8 cellular contexts compared by ENCODE assay signal in genomic region chr11:69048056-69048717, GRCh38. TPM values are rescaled to one million over a fixed set of nuclear protein-coding genes. Genes with fewer than 3 reads are reported as not detected.
DNase-seq lines count a peak whose midpoint lies in the region; ATAC-seq and TF ChIP-seq lines count a peak whose summit lies in the region.

No MANE protein-coding gene starts in this region.

- peaks cover 7% of the 10 kb centered on the region; the same call in 1 of the 2 replicates for H3F3A ChIP-seq in PC-9 (ENCODE audit: insufficient read depth, low read depth)

- H3K9me3 ChIP-seq in PC-9 (ENCODE audit: insufficient read depth, low read depth) (no peaks in the 10 kb centered on the region), endocrine pancreas (ENCODE audit: control insufficient read depth, low read length) (no peaks in the 10 kb centered on the region), parathyroid adenoma (ENCODE audit: control insufficient read depth, low read length) (no peaks in the 10 kb centered on the region)

- H3K4me2 ChIP-seq in PC-9 (peak overlapping the region; percentile 91), parathyroid adenoma (ENCODE audit: low read length) (peak overlapping the region; percentile 38)

- POLR2A ChIA-PET in PC-9 (lab: Charles Lee; ENCODE audit: unreplicated experiment) = interaction anchor here (0.5 to 0.7 kb wide), 12 partner anchors 17 to 1513 kb away, joined by 3 to 40 read pairs (median 4); no protein-coding TSS in a partner anchor

- no TSS peak for BruUV-seq in PC-9 (replicated peaks; lab: Mats Ljungman, UMichigan)

- no peaks in the 10 kb centered on the region for H3K9me2 ChIP-seq in PC-9 (ENCODE audit: insufficient read depth)

- ATAC-seq in HG02840 (IDR thresholded peaks at IDR 0.05; ENCODE audit: low FRiP score, unreplicated experiment) = no peak
- no peak for ATAC-seq in GM21723 (IDR thresholded peaks at IDR 0.05; ENCODE audit: unreplicated experiment)

- H3K79me2 ChIP-seq in PC-9 (ENCODE audit: low read depth) (peaks cover 20% of the 10 kb centered on the region), parathyroid adenoma (no peaks in the 10 kb centered on the region)

- H3K4me1 ChIP-seq in PC-9 (replicated peaks; ENCODE audit: insufficient read depth) (peaks cover 12% of the 10 kb centered on the region), endocrine pancreas (ENCODE audit: control insufficient read depth, insufficient read depth, low read length) (no peaks in the 10 kb centered on the region), parathyroid adenoma (no peaks in the 10 kb centered on the region)

- H3K27me3 ChIP-seq in PC-9 (ENCODE audit: insufficient read depth, low read depth) (no peaks in the 10 kb centered on the region), endocrine pancreas (ENCODE audit: control insufficient read depth, insufficient read depth, low read length) (no peaks in the 10 kb centered on the region), parathyroid adenoma (ENCODE audit: control insufficient read depth, insufficient read depth, low read length) (no peaks in the 10 kb centered on the region)

- peak overlapping the region; percentile 93; the same call in 1 of the 2 replicates for H3K4me3 ChIP-seq in GM12864 (ENCODE audit: low read depth, low read length)
- peak overlapping the region; percentile 82; the same call in 1 of the 2 replicates for H3K4me3 ChIP-seq in PC-9
- H3K4me3 ChIP-seq in endocrine pancreas (ENCODE audit: control insufficient read depth, insufficient read depth, low read length) = peak overlapping the region; percentile 48
- peak overlapping the region; percentile 76 for H3K4me3 ChIP-seq in parathyroid adenoma (ENCODE audit: low read depth, low read length)

- TF ChIP-seq CTCF in GM12864 (IDR thresholded peaks at IDR 0.05; ENCODE audit: low read depth, low read length, missing control alignments) = no peak
- TF ChIP-seq CTCF in PC-9 (conservative IDR thresholded peaks at IDR 0.05) = no peak
- TF ChIP-seq CTCF in parathyroid adenoma (IDR thresholded peaks at IDR 0.05) = no peak
- no peak for TF ChIP-seq CTCF in GM20000 (IDR thresholded peaks at IDR 0.05; ENCODE audit: extremely low read depth, missing control alignments)

- H3K36me3 ChIP-seq in PC-9 (ENCODE audit: low read depth) = no peaks in the 10 kb centered on the region
- H3K36me3 ChIP-seq in endocrine pancreas (ENCODE audit: control insufficient read depth, insufficient read depth, low read length) = no peaks in the 10 kb centered on the region
- no peaks in the 10 kb centered on the region for H3K36me3 ChIP-seq in parathyroid adenoma (ENCODE audit: control insufficient read depth, insufficient read depth, low read length)

- peaks cover 3% of the 10 kb centered on the region for H4K20me1 ChIP-seq in PC-9 (ENCODE audit: insufficient read depth)

- CTCF ChIA-PET in PC-9 (lab: Charles Lee) = interaction anchor here (0.6 to 1.0 kb wide), 3 partner anchors 40 to 635 kb away, joined by 3 to 10 read pairs (median 3); no protein-coding TSS in a partner anchor

- no peak overlapping the region for H3K9ac ChIP-seq in endocrine pancreas (ENCODE audit: control insufficient read depth, insufficient read depth, low read length)
- no peak overlapping the region for H3K9ac ChIP-seq in parathyroid adenoma

- no peak for DNase-seq in GM12864 (ENCODE audit: low read depth)
- DNase-seq in PC-9 = no peak
- DNase-seq in NCI-H2107 treated with DMSO at 0.1 percent for 48 hours (lab: John Stamatoyannopoulos, UW; ENCODE audit: unreplicated experiment) = no peak
- DNase-seq in GM20000 (ENCODE audit: low spot score) = no peak

- intact Hi-C loops in PC-9 (cut with micrococcal nuclease; ENCODE audit: unreplicated experiment) = no loop called here

- H3K27ac ChIP-seq in PC-9 (no peak overlapping the region), parathyroid adenoma (no peak overlapping the region)

- H2AFZ ChIP-seq in PC-9 (peak overlapping the region; percentile 90), parathyroid adenoma (peak overlapping the region; percentile 89)

RNA-seq across cellular contexts. Expression of gene TPCN2, which starts 0.5 kb away (rescaled TPM):
- total RNA-seq in PC-9 (2021) = 24.8 and 26.4 TPM in 2 replicates

RNA-seq across cellular contexts. Expression of gene MRGPRF, which starts 35.1 kb away (rescaled TPM):
- 0.35 and 0.50 TPM in 2 replicates for total RNA-seq in PC-9 (2021)
